Comparison of ENCODE assay signal across 20 cellular contexts in the genomic region with DNA sequence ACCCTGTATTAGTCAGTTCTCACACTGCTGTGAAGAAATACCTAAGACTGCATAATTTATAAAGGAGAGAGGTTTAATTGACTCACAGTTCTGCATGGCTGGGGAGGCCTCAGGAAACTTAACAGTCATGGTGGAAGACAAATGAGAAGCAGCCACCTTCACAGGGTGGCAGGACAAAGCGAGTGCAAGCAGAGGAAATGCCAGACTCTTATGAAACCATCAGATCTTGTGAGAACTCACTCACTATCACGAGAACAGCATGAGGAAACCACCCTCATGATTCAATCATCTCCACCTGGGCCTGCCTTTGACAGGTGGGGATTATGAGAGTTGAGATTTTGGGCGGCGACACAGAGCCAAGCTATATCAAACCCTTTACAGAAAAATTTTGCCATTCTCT.
DNase-seq lines count a peak whose midpoint lies in the region; FAIRE-seq and TF ChIP-seq lines count a peak whose summit lies in the region.
"Had no signal": no experiment of that assay in that cellular context is flagged by ENCODE, and none has a peak within 500 bp of the region (broad histone marks: within the 10 kb centered on the region; RNA-seq: fewer than 3 reads in every experiment).

No MANE protein-coding gene starts in this region.

- no peaks in the 10 kb centered on the region; the same call in 1 of the 2 replicates for H3F3A ChIP-seq in MM.1S (ENCODE audit: insufficient read depth, low read length)

- H3K79me1 ChIP-seq in H1 (ENCODE audit: low read depth, low read length) (no peaks in the 10 kb centered on the region), neuronal stem cell (ENCODE audit: low read depth, low read length) (no peaks in the 10 kb centered on the region)

- H3K27me3 ChIP-seq in MM.1S (replicated peaks; ENCODE audit: insufficient read depth, low read length), result no peaks in the 10 kb centered on the region
- H3K27me3 ChIP-seq in H1 (replicated peaks in 1 of 4; ENCODE audit: control insufficient read depth in 3 of 4, extremely low read depth in 1 of 4, insufficient read depth in 3 of 4, low read length in 3 of 4), result no peaks in the 10 kb centered on the region
- H3K27me3 ChIP-seq in neuronal stem cell (ENCODE audit: control insufficient read depth in 3 of 3, insufficient read depth in 3 of 3, low read depth in 1 of 3, low read length in 3 of 3), result no peaks in the 10 kb centered on the region
- no peaks in the 10 kb centered on the region for H3K27me3 ChIP-seq in adrenal gland
- H3K27me3 ChIP-seq: BLaER1 had no signal

- H3K18ac ChIP-seq in H1 (ENCODE audit: extremely low read depth, low read length) (no peak overlapping the region), neuronal stem cell (ENCODE audit: low read length) (no peak overlapping the region)

- H2BK15ac ChIP-seq in H1 (ENCODE audit: low read length) (no peak overlapping the region), neuronal stem cell (ENCODE audit: low read length) (no peak overlapping the region)

- H3K4me1 ChIP-seq in MM.1S (ENCODE audit: low read length), result peaks cover 4% of the 10 kb centered on the region; the same call in 1 of the 2 replicates
- H3K4me1 ChIP-seq in H1 (replicated peaks in 1 of 4; ENCODE audit: control insufficient read depth in 3 of 4, insufficient read depth in 4 of 4, low read length in 3 of 4), result no peaks in the 10 kb centered on the region
- H3K4me1 ChIP-seq in neuronal stem cell (ENCODE audit: control insufficient read depth in 2 of 2, insufficient read depth in 1 of 2, low read depth in 1 of 2, low read length in 2 of 2), result no peaks in the 10 kb centered on the region
- no peaks in the 10 kb centered on the region for H3K4me1 ChIP-seq in adrenal gland (replicated peaks in 1 of 2)
- H3K4me1 ChIP-seq: BLaER1 had no signal

- H3K4me2 ChIP-seq in MM.1S (ENCODE audit: low read depth, low read length) (peak overlapping the region; percentile 29; the same call in 1 of the 2 replicates), H1 (ENCODE audit: insufficient read depth in 1 of 2, low read depth in 2 of 2, low read length in 2 of 2) (no peak overlapping the region), neuronal stem cell (ENCODE audit: insufficient read depth, low read length, poor library complexity, severe bottlenecking) (no peak overlapping the region)
- H3K4me2 ChIP-seq: BLaER1 had no signal

- H2BK120ac ChIP-seq in H1 (replicated peaks; ENCODE audit: low read depth, low read length) (no peak overlapping the region), neuronal stem cell (ENCODE audit: low read depth, low read length) (no peak overlapping the region)

- H4K20me1 ChIP-seq in MM.1S (ENCODE audit: insufficient read depth, low read length), result no peaks in the 10 kb centered on the region
- H4K20me1 ChIP-seq in H1 (replicated peaks in 1 of 2; ENCODE audit: control insufficient read depth in 1 of 2, insufficient read depth in 2 of 2, low read length in 2 of 2), result no peaks in the 10 kb centered on the region
- H4K20me1 ChIP-seq: BLaER1 had no signal

- H3K36me3 ChIP-seq in MM.1S (replicated peaks; ENCODE audit: insufficient read depth, low read length), result no peaks in the 10 kb centered on the region
- H3K36me3 ChIP-seq in H1 (ENCODE audit: control insufficient read depth in 2 of 4, insufficient read depth in 4 of 4, low read length in 3 of 4), result no peaks in the 10 kb centered on the region
- no peaks in the 10 kb centered on the region for H3K36me3 ChIP-seq in neuronal stem cell (replicated peaks in 1 of 2; ENCODE audit: control insufficient read depth in 2 of 2, insufficient read depth in 2 of 2, low read length in 2 of 2)
- no peaks in the 10 kb centered on the region for H3K36me3 ChIP-seq in adrenal gland (replicated peaks in 1 of 2)
- H3K36me3 ChIP-seq: BLaER1 had no signal

- TF ChIP-seq POLR2A in H1 (IDR thresholded peaks at IDR 0.05; ENCODE audit: control extremely low read depth in 1 of 2, low read depth in 2 of 2, low read length in 2 of 2) (no peak), adrenal gland (IDR thresholded peaks at IDR 0.05) (no peak)

- no peak overlapping the region for H3K4ac ChIP-seq in H1 (replicated peaks; ENCODE audit: insufficient read length, low read depth, low read length)
- no peak overlapping the region for H3K4ac ChIP-seq in neuronal stem cell (ENCODE audit: low read length)

- H3K9ac ChIP-seq in MM.1S (ENCODE audit: low read length), result no peak overlapping the region
- H3K9ac ChIP-seq in H1 (replicated peaks in 1 of 4; ENCODE audit: extremely low read depth in 1 of 4, low read depth in 3 of 4, low read length in 3 of 4), result no peak overlapping the region
- no peak overlapping the region for H3K9ac ChIP-seq in neuronal stem cell (ENCODE audit: low read depth, low read length, poor library complexity)
- H3K9ac ChIP-seq: BLaER1, GM23248 had no signal

- H2AFZ ChIP-seq in MM.1S (ENCODE audit: low read length), result no peak overlapping the region
- peak overlapping the region; percentile 77; the same call in 1 of the 2 replicates for H2AFZ ChIP-seq in H1 (ENCODE audit: low read length)
- H2AFZ ChIP-seq in neuronal stem cell (ENCODE audit: low read length), result peak overlapping the region; percentile 59
- H2AFZ ChIP-seq: GM23248 had no signal

- DNase-seq in H4 (ENCODE audit: low spot score), result peak; percentile 16
- DNase-seq in MM.1S, result peak; percentile 70
- DNase-seq in H1 (ENCODE audit: low read depth in 1 of 2, low spot score in 2 of 2), result no peak
- DNase-seq in neuronal stem cell (ENCODE audit: low spot score), result no peak
- DNase-seq in adrenal gland, result no peak
- no peak for DNase-seq in SK-N-DZ (ENCODE audit: low spot score)
- no peak for DNase-seq in stimulated activated CD4-positive, alpha-beta T cell treated with anti-CD3 and anti-CD28 coated beads, Interleukin-12 subunit alpha, Interleukin-12 subunit beta, amount 100 ng/mL, for 4 hours
- DNase-seq: CD4-positive, CD25-positive, alpha-beta regulatory T cell; GM23248; HCEC 1CT; MV-4-11; NCI-H1105 treated with DMSO at 0.1 percent for 48 hours; NCI-H146; NCI-H1930; NCI-H2107; NCI-H446; NCI-H526 had no signal

- H3K9me2 ChIP-seq in MM.1S (replicated peaks; ENCODE audit: insufficient read depth, low read length), result no peaks in the 10 kb centered on the region

- H3K23ac ChIP-seq in H1 (ENCODE audit: insufficient read length), result no peak overlapping the region
- no peak overlapping the region for H3K23ac ChIP-seq in neuronal stem cell (ENCODE audit: low read depth, low read length, poor library complexity)

- H2BK12ac ChIP-seq in H1 (ENCODE audit: low read depth, low read length) (no peak overlapping the region), neuronal stem cell (ENCODE audit: low read length) (no peak overlapping the region)

- TF ChIP-seq EP300 in H1 (IDR thresholded peaks at IDR 0.05; ENCODE audit: borderline replicate concordance in 1 of 2, low read depth in 2 of 2, low read length in 2 of 2), result no peak

- POLR2A ChIA-PET in H1 (lab: Charles Lee; ENCODE audit: partially characterized antibody), result no interaction called here

- no peaks in the 10 kb centered on the region for H3K23me2 ChIP-seq in H1 (ENCODE audit: low read depth, low read length)

- H3K4me3 ChIP-seq in MM.1S (ENCODE audit: low read length), result peak overlapping the region; percentile 2; the same call in 1 of the 2 replicates
- no peak overlapping the region for H3K4me3 ChIP-seq in H1 (ENCODE audit: extremely low read depth in 1 of 4, insufficient read depth in 2 of 4, low read depth in 3 of 4, low read length in 4 of 4)
- H3K4me3 ChIP-seq in neuronal stem cell (ENCODE audit: low read length in 2 of 2), result no peak overlapping the region
- no peak overlapping the region for H3K4me3 ChIP-seq in adrenal gland
- H3K4me3 ChIP-seq: BLaER1, GM23248 had no signal

- FAIRE-seq in H1 (lab: Jason Lieb, UNC), result no peak
- FAIRE-seq: D721Med, GM18507 had no signal

- WGBS in H1 (ENCODE audit: extremely low coverage in 1 of 2, insufficient coverage in 1 of 2, insufficient read length in 1 of 2, insufficient replicate concordance in 2 of 2, low coverage in 1 of 2, low lambda C conversion rate in 2 of 2, missing lambda C conversion rate in 1 of 2), 2 experiments, result 88% methylated on average over 4 of the region's 4 CpGs; no CpG with 5 or more reads in 1 of the 2 experiments
- no CpG with 5 or more reads among the region's 4 CpGs for WGBS in neuronal stem cell (ENCODE audit: extremely low coverage in 2 of 2, insufficient read length in 2 of 2, insufficient replicate concordance in 1 of 2), 2 donors
- 70 to 82% (median 71%) methylated on average over 4 of the region's 4 CpGs for WGBS in adrenal gland, 4 donors

- H3K9me3 ChIP-seq in MM.1S (replicated peaks; ENCODE audit: insufficient read depth, low read length) (no peaks in the 10 kb centered on the region), H1 (ENCODE audit: insufficient read depth in 2 of 2, low read depth in 1 of 2, low read length in 1 of 2) (no peaks in the 10 kb centered on the region), neuronal stem cell (replicated peaks in 1 of 2; ENCODE audit: control insufficient read depth in 2 of 2, insufficient read depth in 1 of 2, low read depth in 1 of 2, low read length in 2 of 2) (no peaks in the 10 kb centered on the region), adrenal gland (replicated peaks in 1 of 3) (no peaks in the 10 kb centered on the region)
- H3K9me3 ChIP-seq: BLaER1 had no signal

- H4K91ac ChIP-seq in H1 (replicated peaks; ENCODE audit: insufficient read length, low read length) (no peak overlapping the region), neuronal stem cell (ENCODE audit: low read depth, low read length, poor library complexity) (no peak overlapping the region)

- CTCF ChIA-PET in H1 (lab: Charles Lee; ENCODE audit: partially characterized antibody), result no interaction called here

- H4K8ac ChIP-seq in H1 (ENCODE audit: extremely low read depth, insufficient read depth, low read length), result no peak overlapping the region
- H4K8ac ChIP-seq in neuronal stem cell (ENCODE audit: low read depth, low read length), result no peak overlapping the region

- no peak for TF ChIP-seq RAD21 in H1 (IDR thresholded peaks at IDR 0.05 in 1 of 2, conservative IDR thresholded peaks at IDR 0.05 in 1 of 2; ENCODE audit: low read depth in 2 of 2, low read length in 2 of 2)

- H3K79me2 ChIP-seq in MM.1S (ENCODE audit: low read length) (no peaks in the 10 kb centered on the region), H1 (ENCODE audit: control insufficient read depth in 1 of 2, insufficient read depth in 2 of 2, low read length in 2 of 2) (no peaks in the 10 kb centered on the region)

- TF ChIP-seq CTCF in MM.1S (IDR thresholded peaks at IDR 0.05; ENCODE audit: low read length) (no peak), H1 (IDR thresholded peaks at IDR 0.05; ENCODE audit: control extremely low read depth in 1 of 3, insufficient read depth in 1 of 3, low read depth in 1 of 3, low read length in 3 of 3) (no peak), adrenal gland (IDR thresholded peaks at IDR 0.05) (no peak)

- no peak overlapping the region for H4K5ac ChIP-seq in H1 (ENCODE audit: insufficient read length, low read depth, low read length)

- H2BK5ac ChIP-seq in H1 (ENCODE audit: low read depth, low read length) (no peak overlapping the region), neuronal stem cell (ENCODE audit: low read length) (no peak overlapping the region)

- intact Hi-C loops in adrenal gland (cut with DNase I), result no loop called here

- H2BK20ac ChIP-seq in H1 (ENCODE audit: low read length), result no peak overlapping the region

- H3K14ac ChIP-seq in H1 (ENCODE audit: insufficient read length) (no peak overlapping the region), neuronal stem cell (ENCODE audit: low read length) (no peak overlapping the region)

- H3K27ac ChIP-seq in MM.1S (ENCODE audit: low read length), result peak overlapping the region; percentile 48; the same call in 1 of the 2 replicates
- H3K27ac ChIP-seq in H1 (ENCODE audit: low read depth, low read length), result no peak overlapping the region
- H3K27ac ChIP-seq in neuronal stem cell (replicated peaks; ENCODE audit: low read length), result no peak overlapping the region
- H3K27ac ChIP-seq in adrenal gland, result no peak overlapping the region
- H3K27ac ChIP-seq: BLaER1, GM23248 had no signal

- H3K56ac ChIP-seq in H1 (replicated peaks; ENCODE audit: insufficient read length, low read depth, low read length), result no peak overlapping the region

- H2AK5ac ChIP-seq in H1 (ENCODE audit: low read depth, low read length) (no peak overlapping the region), neuronal stem cell (ENCODE audit: low read depth, low read length) (no peak overlapping the region)

Comparison
In these comparisons a context has a peak if more than half of its experiments do, and no peak if none do; other contexts are left out.
1. DNase-seq: peak in H4 (single experiment) and MM.1S (single experiment); none in H1 (0 of 2), neuronal stem cell (single experiment), adrenal gland (0 of 7), SK-N-DZ (single experiment) and stimulated activated CD4-positive, alpha-beta T cell treated with anti-CD3 and anti-CD28 coated beads, Interleukin-12 subunit alpha, Interleukin-12 subunit beta, amount 100 ng/mL, for 4 hours (single experiment).